Comparison of ENCODE assay signal across 7 cellular contexts in genomic region chr19:1468274-1469199, GRCh38. TPM values are rescaled to one million over a fixed set of nuclear protein-coding genes. Genes with fewer than 3 reads are reported as not detected.
DNase-seq lines count a peak whose midpoint lies in the region; ATAC-seq lines count a peak whose summit lies in the region.
"Had no signal": no experiment of that assay in that cellular context is flagged by ENCODE, and none has a peak within 500 bp of the region (broad histone marks: within the 10 kb centered on the region; RNA-seq: fewer than 3 reads in every experiment).

No MANE protein-coding gene starts in this region.

- DNase-seq in CD4-positive, alpha-beta memory T cell = no peak
- DNase-seq in T-helper 17 cell (peak in 1 of 3 donors; percentile 15), NCI-H2107 treated with DMSO at 0.1 percent for 48 hours (lab: John Stamatoyannopoulos, UW; ENCODE audit: unreplicated experiment) (no peak), KBM-7 (no peak), globus pallidus (ENCODE audit: low spot score) (no peak)
- DNase-seq: midbrain had no signal

- POLR2A ChIA-PET in CD4-positive, alpha-beta memory T cell (lab: Charles Lee; ENCODE audit: partially characterized antibody) = interaction anchor here (0.7 to 2.0 kb wide), 7 partner anchors 9 to 60 kb away, joined by 3 to 8 read pairs (median 4); partner anchors contain the start of gene REEP6

- no peak overlapping the region for H3K27ac Mint-ChIP-seq in CD4-positive, alpha-beta memory T cell
- no peak overlapping the region for H3K27ac Mint-ChIP-seq in T-helper 17 cell

- H3K9me3 Mint-ChIP-seq in CD4-positive, alpha-beta memory T cell = no peaks in the 10 kb centered on the region

- H3K36me3 ChIP-seq in CD4-positive, alpha-beta memory T cell (ENCODE audit: insufficient read depth, low read length) = no peaks in the 10 kb centered on the region

- H3K9me3 ChIP-seq in CD4-positive, alpha-beta memory T cell (ENCODE audit: control insufficient read depth in 1 of 2, low read length in 2 of 2) = no peaks in the 10 kb centered on the region
- no peaks in the 10 kb centered on the region for H3K9me3 ChIP-seq in T-helper 17 cell (ENCODE audit: control insufficient read depth, low read length, poor library complexity, severe bottlenecking)

- in situ Hi-C loops in KBM-7 (cut with MboI; ENCODE audit: low pct_unique_long_range_greater_than_20kb, low sequenced_read_pairs) = no loop called here

- peaks cover 3 to 21% (median 8%) of the 10 kb centered on the region in 4 donors for H3K4me1 Mint-ChIP-seq in CD4-positive, alpha-beta memory T cell
- peaks cover 7% of the 10 kb centered on the region for H3K4me1 Mint-ChIP-seq in T-helper 17 cell

- no peak overlapping the region for H3K4me3 ChIP-seq in CD4-positive, alpha-beta memory T cell (ENCODE audit: low read length in 2 of 2)

- no peaks in the 10 kb centered on the region for H3K36me3 Mint-ChIP-seq in CD4-positive, alpha-beta memory T cell
- H3K36me3 Mint-ChIP-seq in T-helper 17 cell (ENCODE audit: low read depth) = no peaks in the 10 kb centered on the region

- H3K4me3 Mint-ChIP-seq in CD4-positive, alpha-beta memory T cell = peak overlapping the region in 7 of 8 donors; percentile 7 to 67 (median 51)
- H3K4me3 Mint-ChIP-seq in T-helper 17 cell = peak overlapping the region; percentile 61

- H3K27me3 Mint-ChIP-seq in CD4-positive, alpha-beta memory T cell = peaks cover 0 to 1% of the 10 kb centered on the region in 2 donors
- H3K27me3 Mint-ChIP-seq in T-helper 17 cell = no peaks in the 10 kb centered on the region

- H3K4me1 ChIP-seq in CD4-positive, alpha-beta memory T cell (ENCODE audit: insufficient read depth, low read length) = peaks cover 54% of the 10 kb centered on the region

- no peaks in the 10 kb centered on the region for H3K27me3 ChIP-seq in CD4-positive, alpha-beta memory T cell (ENCODE audit: insufficient read depth, low read length)
- H3K27me3 ChIP-seq in layer of hippocampus (ENCODE audit: control insufficient read depth, insufficient read depth, low read length) = no peaks in the 10 kb centered on the region

- peak; percentile 14 for ATAC-seq in T-helper 17 cell

- CTCF ChIA-PET in CD4-positive, alpha-beta memory T cell (lab: Charles Lee; ENCODE audit: partially characterized antibody) = no interaction called here

- no peak overlapping the region for H3K27ac ChIP-seq in CD4-positive, alpha-beta memory T cell (ENCODE audit: low read depth, low read length)
- H3K27ac ChIP-seq in layer of hippocampus (ENCODE audit: low read depth, low read length) = peak overlapping the region; percentile 46

- intact Hi-C loops in CD4-positive, alpha-beta memory T cell (cut with micrococcal nuclease) = no loop called here

RNA-seq across cellular contexts. Expression of gene C19orf25, which starts 10.5 kb away (rescaled TPM):
- 10 to 100 TPM; 68.8 to 79.8 TPM for total RNA-seq in CD4-positive, alpha-beta memory T cell
- 10 to 100 TPM; 41.5 to 48.9 TPM for polyA plus RNA-seq in CD4-positive, alpha-beta memory T cell
- total RNA-seq in T-helper 17 cell = 10 to 100 TPM; 24.3 to 29.0 TPM

RNA-seq across cellular contexts. Expression of gene APC2, which starts 18.6 kb away (rescaled TPM):
- not detected for total RNA-seq in CD4-positive, alpha-beta memory T cell
- polyA plus RNA-seq in CD4-positive, alpha-beta memory T cell = not detected
- under 1 TPM; 0.07 to 0.44 TPM for total RNA-seq in T-helper 17 cell

RNA-seq across cellular contexts. Expression of gene PCSK4, which starts 21.6 kb away (rescaled TPM):
- total RNA-seq in CD4-positive, alpha-beta memory T cell = 1 to 10 TPM; 3.1 to 3.7 TPM
- not detected for polyA plus RNA-seq in CD4-positive, alpha-beta memory T cell
- 1 to 10 TPM; 3.3 to 4.5 TPM for total RNA-seq in T-helper 17 cell

RNA-seq across cellular contexts. Expression of gene REEP6, which starts 22.4 kb away (rescaled TPM):
- 1 to 10 TPM; 2.9 to 3.3 TPM for total RNA-seq in CD4-positive, alpha-beta memory T cell
- polyA plus RNA-seq in CD4-positive, alpha-beta memory T cell = 1 to 10 TPM in 1 of 2 donors, under 1 TPM in 1; 1.00 to 2.8 TPM
- total RNA-seq in T-helper 17 cell = 1 to 10 TPM; 1.8 to 2.3 TPM

RNA-seq across cellular contexts. Expression of gene RPS15, which starts 30.3 kb away (rescaled TPM):
- 1,000 to 10,000 TPM; 1,715 to 1,828 TPM for total RNA-seq in CD4-positive, alpha-beta memory T cell
- 1,000 to 10,000 TPM; 2,575 to 2,757 TPM for polyA plus RNA-seq in CD4-positive, alpha-beta memory T cell
- 1,000 to 10,000 TPM; 1,653 to 1,678 TPM for total RNA-seq in T-helper 17 cell
